13 cellular contexts compared by ENCODE assay signal in genomic region chr17:60522889-60523626, GRCh38. TPM values are rescaled to one million over a fixed set of nuclear protein-coding genes. Genes with fewer than 3 reads are reported as not detected.
DNase-seq lines count a peak whose midpoint lies in the region; ATAC-seq and TF ChIP-seq lines count a peak whose summit lies in the region.
"Had no signal": no experiment of that assay in that cellular context is flagged by ENCODE, and none has a peak within 500 bp of the region (broad histone marks: within the 10 kb centered on the region; RNA-seq: fewer than 3 reads in every experiment).

No MANE protein-coding gene starts in this region.

- ATAC-seq in DND-41 (ENCODE audit: insufficient read depth, low read depth) = no peak
- ATAC-seq: effector memory CD8-positive, alpha-beta T cell had no signal

- TF ChIP-seq CTCF in DND-41 (IDR thresholded peaks at IDR 0.05; ENCODE audit: borderline replicate concordance, extremely low read depth, low read length, poor library complexity, severe bottlenecking) = no peak
- no peak for TF ChIP-seq CTCF in NB4 (IDR thresholded peaks at IDR 0.05; ENCODE audit: low read depth, low read length)
- no peak for TF ChIP-seq CTCF in endodermal cell (conservative IDR thresholded peaks at IDR 0.05)
- no peak for TF ChIP-seq CTCF in transverse colon (IDR thresholded peaks at IDR 0.05)

- H3K36me3 Mint-ChIP-seq in endodermal cell (ENCODE audit: low read depth) = peaks cover 17% of the 10 kb centered on the region

- TF ChIP-seq POLR2A in NB4 (IDR thresholded peaks at IDR 0.05; ENCODE audit: extremely low read depth, insufficient read length) (no peak), transverse colon (IDR thresholded peaks at IDR 0.05) (no peak)

- no peak for TF ChIP-seq EP300 in transverse colon (IDR thresholded peaks at IDR 0.05; ENCODE audit: low read depth)

- H3K4me1 ChIP-seq in DND-41 (ENCODE audit: insufficient read depth, low read length) (peaks cover 36% of the 10 kb centered on the region), endodermal cell (ENCODE audit: control insufficient read depth, insufficient read depth, low read length) (no peaks in the 10 kb centered on the region), neuron (ENCODE audit: insufficient read depth, low read length) (peaks cover 9% of the 10 kb centered on the region), transverse colon (peaks cover 12 to 31% (median 19%) of the 10 kb centered on the region in 4 donors)

- no peak overlapping the region for H3K27ac Mint-ChIP-seq in endodermal cell

- H3K27me3 ChIP-seq in DND-41 (ENCODE audit: insufficient read depth, low read length, poor library complexity) = no peaks in the 10 kb centered on the region
- H3K27me3 ChIP-seq in endodermal cell (ENCODE audit: control insufficient read depth, insufficient read depth, low read length, poor library complexity, severe bottlenecking) = no peaks in the 10 kb centered on the region
- H3K27me3 ChIP-seq in neuron (ENCODE audit: insufficient read depth, low read length) = no peaks in the 10 kb centered on the region
- no peaks in the 10 kb centered on the region for H3K27me3 ChIP-seq in transverse colon
- H3K27me3 ChIP-seq: brain microvascular endothelial cell had no signal

- no peak overlapping the region for H3K4me3 Mint-ChIP-seq in endodermal cell

- H2AFZ ChIP-seq in DND-41 (ENCODE audit: low read depth, low read length) = no peak overlapping the region
- H2AFZ ChIP-seq in neuron (ENCODE audit: low read depth, low read length) = no peak overlapping the region

- H4K20me1 ChIP-seq in DND-41 (ENCODE audit: insufficient read depth, low read length) = peaks cover 27% of the 10 kb centered on the region

- H3K4me1 Mint-ChIP-seq in endodermal cell = peaks cover 6% of the 10 kb centered on the region

- 88 to 100% methylated on average over 1 to 3 of the region's 3 CpGs for WGBS in endodermal cell (ENCODE audit: insufficient coverage in 1 of 2, insufficient read length in 1 of 2), 2 experiments
- whole genome bisulfite sequencing in transverse colon (ENCODE audit: low coverage in 1 of 2), 2 donors = 83 to 92% methylated on average over 2 to 3 of the region's 3 CpGs

- no peaks in the 10 kb centered on the region for H3K27me3 Mint-ChIP-seq in endodermal cell (ENCODE audit: insufficient read depth)
- H3K27me3 Mint-ChIP-seq: effector memory CD8-positive, alpha-beta T cell had no signal

- peak overlapping the region; percentile 70; the same call in 1 of the 2 replicates for H3K4me2 ChIP-seq in DND-41 (ENCODE audit: insufficient read depth, low read length)

- peaks cover 89% of the 10 kb centered on the region for H3K79me2 ChIP-seq in DND-41 (ENCODE audit: insufficient read depth, low read length)

- in situ Hi-C loops in transverse colon (cut with MboI; ENCODE audit: low pct_ligation_motif_present in 1 of 4, low pct_unique_long_range_greater_than_20kb in 1 of 4, low sequenced_read_pairs in 3 of 4) = no loop called here

- no peak overlapping the region for H3K27ac ChIP-seq in DND-41 (ENCODE audit: low read length)
- no peak overlapping the region for H3K27ac ChIP-seq in endodermal cell (ENCODE audit: low read depth, low read length)
- no peak overlapping the region for H3K27ac ChIP-seq in transverse colon
- H3K27ac ChIP-seq: brain microvascular endothelial cell, RWPE1 had no signal

- H3K4me3 ChIP-seq in DND-41 (ENCODE audit: low read depth in 1 of 2, low read length in 2 of 2) (peak overlapping the region in 1 of 2 experiments; percentile 19; a peak in 1 of 4 replicates), NB4 (ENCODE audit: low read depth, low read length) (peak overlapping the region; percentile 93), endodermal cell (ENCODE audit: low read length) (peak overlapping the region; percentile 13), neuron (ENCODE audit: low read length) (peak overlapping the region; percentile 99), transverse colon (no peak overlapping the region)

- intact Hi-C loops in transverse colon (cut with DNase I; ENCODE audit: low total_unique reads) = loop anchor here (10.0 kb wide), 1 partner anchor 892 kb away; no protein-coding TSS in a partner anchor

- H3K9me3 ChIP-seq in DND-41 (ENCODE audit: insufficient read depth, low read length, severe bottlenecking) (no peaks in the 10 kb centered on the region), endodermal cell (ENCODE audit: control insufficient read depth, low read length) (peaks cover 5% of the 10 kb centered on the region), neuron (ENCODE audit: low read length) (no peaks in the 10 kb centered on the region), transverse colon (no peaks in the 10 kb centered on the region)

- peaks cover 19% of the 10 kb centered on the region for H3K36me3 ChIP-seq in DND-41 (ENCODE audit: insufficient read depth, low read length)
- peaks cover 21% of the 10 kb centered on the region for H3K36me3 ChIP-seq in endodermal cell (ENCODE audit: control insufficient read depth, insufficient read depth, low read length)
- peaks cover 19% of the 10 kb centered on the region for H3K36me3 ChIP-seq in neuron (ENCODE audit: insufficient read depth, low read length)
- H3K36me3 ChIP-seq in transverse colon = peaks cover 0 to 17% (median 3%) of the 10 kb centered on the region in 4 donors

- no peak overlapping the region for H3K9ac ChIP-seq in DND-41 (ENCODE audit: low read depth, low read length)
- H3K9ac ChIP-seq in endodermal cell (ENCODE audit: extremely low read depth, low read length, poor library complexity, severe bottlenecking) = no peak overlapping the region

- peaks cover 4% of the 10 kb centered on the region for H3K9me3 Mint-ChIP-seq in endodermal cell
- H3K9me3 Mint-ChIP-seq: effector memory CD8-positive, alpha-beta T cell had no signal

- no peak for DNase-seq in DND-41
- no peak for DNase-seq in NB4 (ENCODE audit: low read depth)
- peak; percentile 24 for DNase-seq in endodermal cell
- DNase-seq in NCI-H1105 (lab: John Stamatoyannopoulos, UW) = no peak
- no peak for DNase-seq in transverse colon
- DNase-seq in NCI-H2227 (lab: John Stamatoyannopoulos, UW; ENCODE audit: unreplicated experiment) = no peak
- DNase-seq: brain microvascular endothelial cell; effector memory CD8-positive, alpha-beta T cell; NCI-H2081; NCI-H69; posterior cingulate gyrus had no signal

RNA-seq across cellular contexts. Expression of gene APPBP2, which starts 3.0 kb away (rescaled TPM):
- total RNA-seq in endodermal cell (10 to 100 TPM; 25.3 to 28.1 TPM), transverse colon (10 to 100 TPM; 10.1 to 24.8 (median 18.4) TPM)
- 25.0 TPM for polyA plus RNA-seq in endodermal cell (2013, experiment 1 of 2)
- polyA plus RNA-seq in endodermal cell (2013, experiment 2 of 2) = 28.0 TPM

Comparison
In these comparisons a context has a peak if more than half of its experiments do, and no peak if none do; other contexts are left out.
1. H3K4me3 ChIP-seq: peak in NB4 (single experiment), endodermal cell (single experiment) and neuron (single experiment); none in transverse colon (0 of 4).